Comparison of ENCODE assay signal across 9 cellular contexts in genomic region chr19:7830823-7831222, GRCh38. TPM values are rescaled to one million over a fixed set of nuclear protein-coding genes. Genes with fewer than 3 reads are reported as not detected.
DNase-seq lines count a peak whose midpoint lies in the region; FAIRE-seq and TF ChIP-seq lines count a peak whose summit lies in the region.
"Had no signal": no experiment of that assay in that cellular context is flagged by ENCODE, and none has a peak within 500 bp of the region (broad histone marks: within the 10 kb centered on the region; RNA-seq: fewer than 3 reads in every experiment).

No MANE protein-coding gene starts in this region.

- H3K36me3 ChIP-seq in CD4-positive, alpha-beta memory T cell (ENCODE audit: insufficient read depth, low read length) = no peaks in the 10 kb centered on the region
- H3K36me3 ChIP-seq in OCI-LY3 (replicated peaks; ENCODE audit: low read depth, low read length) = no peaks in the 10 kb centered on the region
- no peaks in the 10 kb centered on the region for H3K36me3 ChIP-seq in H1 (ENCODE audit: control insufficient read depth in 2 of 4, insufficient read depth in 4 of 4, low read length in 3 of 4)
- no peaks in the 10 kb centered on the region for H3K36me3 ChIP-seq in parathyroid adenoma (ENCODE audit: control insufficient read depth, insufficient read depth, low read length)

- no peaks in the 10 kb centered on the region for H3K36me3 Mint-ChIP-seq in CD4-positive, alpha-beta memory T cell

- intact Hi-C loops in CD4-positive, alpha-beta memory T cell (cut with micrococcal nuclease) = loop anchor here (1.0 to 2.0 kb wide), 2 partner anchors 32 to 72 kb away; partner anchors contain the start of gene MAP2K7

- no peak overlapping the region for H2BK120ac ChIP-seq in H1 (replicated peaks; ENCODE audit: low read depth, low read length)

- H4K8ac ChIP-seq in H1 (ENCODE audit: extremely low read depth, insufficient read depth, low read length) = peak overlapping the region; percentile 71

- no peak overlapping the region for H2BK5ac ChIP-seq in H1 (ENCODE audit: low read depth, low read length)

- WGBS in H1 (ENCODE audit: extremely low coverage in 1 of 2, insufficient coverage in 1 of 2, insufficient read length in 1 of 2, insufficient replicate concordance in 2 of 2, low coverage in 1 of 2, low lambda C conversion rate in 2 of 2, missing lambda C conversion rate in 1 of 2), 2 experiments = 59% methylated on average over 6 of the region's 7 CpGs; no CpG with 5 or more reads in 1 of the 2 experiments

- H3K4me1 Mint-ChIP-seq in CD4-positive, alpha-beta memory T cell = peaks cover 11 to 28% (median 18%) of the 10 kb centered on the region in 4 donors

- POLR2A ChIA-PET in CD4-positive, alpha-beta memory T cell (lab: Charles Lee; ENCODE audit: partially characterized antibody) = interaction anchor here (0.6 to 1.6 kb wide), 3 partner anchors 14 to 173 kb away, joined by 3 to 4 read pairs (median 3); partner anchors contain the start of gene SNAPC2
- POLR2A ChIA-PET in H1 (lab: Charles Lee; ENCODE audit: partially characterized antibody) = interaction anchor here (0.7 to 1.7 kb wide), 3 partner anchors 27 to 188 kb away, joined by 3 to 4 read pairs (median 4); no protein-coding TSS in a partner anchor

- H3K27me3 ChIP-seq in CD4-positive, alpha-beta memory T cell (ENCODE audit: insufficient read depth, low read length) = no peaks in the 10 kb centered on the region
- H3K27me3 ChIP-seq in OCI-LY3 (ENCODE audit: low read depth, low read length) (peaks cover 10% of the 10 kb centered on the region; the same call in 1 of the 2 replicates), H1 (replicated peaks in 1 of 4; ENCODE audit: control insufficient read depth in 3 of 4, extremely low read depth in 1 of 4, insufficient read depth in 3 of 4, low read length in 3 of 4) (peaks cover 0 to 3% (median 2%) of the 10 kb centered on the region in 4 experiments; a peak in 1 of 7 replicates), parathyroid adenoma (ENCODE audit: control insufficient read depth, insufficient read depth, low read length) (no peaks in the 10 kb centered on the region)

- peak overlapping the region; percentile 57; the same call in 1 of the 2 replicates for H3K9ac ChIP-seq in OCI-LY3 (ENCODE audit: low read length)
- H3K9ac ChIP-seq in H1 (replicated peaks in 1 of 4; ENCODE audit: extremely low read depth in 1 of 4, low read depth in 3 of 4, low read length in 3 of 4) = no peak overlapping the region
- no peak overlapping the region for H3K9ac ChIP-seq in parathyroid adenoma

- H3K27ac ChIP-seq in CD4-positive, alpha-beta memory T cell (ENCODE audit: low read depth, low read length) = peak overlapping the region; percentile 36
- H3K27ac ChIP-seq in OCI-LY3 (ENCODE audit: low read length) (no peak overlapping the region), H1 (ENCODE audit: low read depth, low read length) (no peak overlapping the region), parathyroid adenoma (no peak overlapping the region)

- H3K56ac ChIP-seq in H1 (replicated peaks; ENCODE audit: insufficient read length, low read depth, low read length) = no peak overlapping the region

- H3K18ac ChIP-seq in H1 (ENCODE audit: extremely low read depth, low read length) = no peak overlapping the region

- no peak for TF ChIP-seq RAD21 in H1 (IDR thresholded peaks at IDR 0.05 in 1 of 2, conservative IDR thresholded peaks at IDR 0.05 in 1 of 2; ENCODE audit: low read depth in 2 of 2, low read length in 2 of 2)

- FAIRE-seq in H1 (lab: Jason Lieb, UNC) = no peak

- H3K14ac ChIP-seq in H1 (ENCODE audit: insufficient read length) = no peak overlapping the region

- H3K9me3 Mint-ChIP-seq in CD4-positive, alpha-beta memory T cell = no peaks in the 10 kb centered on the region

- H2AFZ ChIP-seq in OCI-LY3 (ENCODE audit: low read depth, low read length) (no peak overlapping the region), H1 (ENCODE audit: low read length) (no peak overlapping the region), parathyroid adenoma (no peak overlapping the region)

- CTCF ChIA-PET in CD4-positive, alpha-beta memory T cell (lab: Charles Lee; ENCODE audit: partially characterized antibody) = interaction anchor here (1.3 kb wide), 1 partner anchor 22 kb away, joined by 4 read pairs; no protein-coding TSS in a partner anchor
- CTCF ChIA-PET in H1 (lab: Charles Lee; ENCODE audit: partially characterized antibody) = interaction anchor here (0.8 to 3.6 kb wide), 15 partner anchors 19 to 233 kb away, joined by 3 to 19 read pairs (median 5); partner anchors contain the start of gene TRAPPC5

- H3K4me3 Mint-ChIP-seq in CD4-positive, alpha-beta memory T cell = peak overlapping the region; percentile 66 to 88 (median 80)

- no peak for DNase-seq in CD4-positive, alpha-beta memory T cell
- no peak for DNase-seq in H1 (ENCODE audit: low read depth in 1 of 2, low spot score in 2 of 2)
- no peak for DNase-seq in GM19240 (ENCODE audit: insufficient read length, low spot score)
- DNase-seq in stimulated activated CD4-positive, alpha-beta T cell treated with anti-CD3 and anti-CD28 coated beads, Interleukin-2, amount 100 ng/mL, for 24 hours = no peak
- DNase-seq in COR-L47 (lab: John Stamatoyannopoulos, UW) = no peak
- no peak for DNase-seq in stimulated activated naive CD4-positive, alpha-beta T cell treated with Interleukin-2 at 50 U/mL for 16 hours (lab: John Stamatoyannopoulos, UW)
- DNase-seq: activated CD4-positive, CD25-positive, alpha-beta regulatory T cell treated with anti-CD3 and anti-CD28 coated beads, Interleukin-2, amount 50 U/mL, for 72 hours had no signal

- no peak overlapping the region for H4K91ac ChIP-seq in H1 (replicated peaks; ENCODE audit: insufficient read length, low read length)

- no peaks in the 10 kb centered on the region for H3K79me1 ChIP-seq in H1 (ENCODE audit: low read depth, low read length)

- H4K20me1 ChIP-seq in OCI-LY3 (ENCODE audit: insufficient read depth, low read length) (no peaks in the 10 kb centered on the region), H1 (replicated peaks in 1 of 2; ENCODE audit: control insufficient read depth in 1 of 2, insufficient read depth in 2 of 2, low read length in 2 of 2) (peaks cover 0 to 1% of the 10 kb centered on the region in 2 experiments)

- peak overlapping the region in 1 of 2 donors; percentile 50 for H3K4me3 ChIP-seq in CD4-positive, alpha-beta memory T cell (ENCODE audit: low read length in 2 of 2)
- H3K4me3 ChIP-seq in OCI-LY3 (ENCODE audit: low read length) (peak overlapping the region; percentile 81), H1 (ENCODE audit: extremely low read depth in 1 of 4, insufficient read depth in 2 of 4, low read depth in 3 of 4, low read length in 4 of 4) (peak overlapping the region in 1 of 4 experiments; percentile 66; a peak in 2 of 8 replicates), parathyroid adenoma (ENCODE audit: low read depth, low read length) (peak overlapping the region; percentile 53)

- H3K79me2 ChIP-seq in OCI-LY3 (ENCODE audit: low read length) (no peaks in the 10 kb centered on the region), H1 (ENCODE audit: control insufficient read depth in 1 of 2, insufficient read depth in 2 of 2, low read length in 2 of 2) (no peaks in the 10 kb centered on the region), parathyroid adenoma (peaks cover 39% of the 10 kb centered on the region)

- no peak overlapping the region for H4K5ac ChIP-seq in H1 (ENCODE audit: insufficient read length, low read depth, low read length)

- no peak overlapping the region for H3K23ac ChIP-seq in H1 (ENCODE audit: insufficient read length)

- peak overlapping the region; percentile 60 for H3K4me2 ChIP-seq in OCI-LY3 (ENCODE audit: low read length)
- peak overlapping the region in 1 of 2 experiments; percentile 58; a peak in 2 of 4 replicates for H3K4me2 ChIP-seq in H1 (ENCODE audit: insufficient read depth in 1 of 2, low read depth in 2 of 2, low read length in 2 of 2)
- peak overlapping the region; percentile 71 for H3K4me2 ChIP-seq in parathyroid adenoma (ENCODE audit: low read length)

- H2BK12ac ChIP-seq in H1 (ENCODE audit: low read depth, low read length) = no peak overlapping the region

- H3K4ac ChIP-seq in H1 (replicated peaks; ENCODE audit: insufficient read length, low read depth, low read length) = no peak overlapping the region

- H3K23me2 ChIP-seq in H1 (ENCODE audit: low read depth, low read length) = no peaks in the 10 kb centered on the region; the same call in 1 of the 2 replicates

- no peak for TF ChIP-seq EP300 in H1 (IDR thresholded peaks at IDR 0.05; ENCODE audit: borderline replicate concordance in 1 of 2, low read depth in 2 of 2, low read length in 2 of 2)

- H2AK5ac ChIP-seq in H1 (ENCODE audit: low read depth, low read length) = no peak overlapping the region

- TF ChIP-seq CTCF in OCI-LY3 (IDR thresholded peaks at IDR 0.05; ENCODE audit: low read depth, low read length) = no peak
- TF ChIP-seq CTCF in H1 (IDR thresholded peaks at IDR 0.05; ENCODE audit: control extremely low read depth in 1 of 3, insufficient read depth in 1 of 3, low read depth in 1 of 3, low read length in 3 of 3) = no peak
- TF ChIP-seq CTCF in parathyroid adenoma (IDR thresholded peaks at IDR 0.05) = no peak

- H2BK15ac ChIP-seq in H1 (ENCODE audit: low read length) = 0 out of 2 replicates have a peak overlapping the region, but pooled peaks have one; percentile 46

- TF ChIP-seq POLR2A in H1 (IDR thresholded peaks at IDR 0.05; ENCODE audit: control extremely low read depth in 1 of 2, low read depth in 2 of 2, low read length in 2 of 2) = no peak

- peaks cover 22% of the 10 kb centered on the region for H3K4me1 ChIP-seq in CD4-positive, alpha-beta memory T cell (ENCODE audit: insufficient read depth, low read length)
- H3K4me1 ChIP-seq in OCI-LY3 (ENCODE audit: low read length) (peaks cover 8% of the 10 kb centered on the region), H1 (replicated peaks in 1 of 4; ENCODE audit: control insufficient read depth in 3 of 4, insufficient read depth in 4 of 4, low read length in 3 of 4) (peaks cover 0 to 8% (median 6%) of the 10 kb centered on the region in 4 experiments; a peak in 5 of 7 replicates), parathyroid adenoma (peaks cover 12% of the 10 kb centered on the region)

- H2BK20ac ChIP-seq in H1 (ENCODE audit: low read length) = no peak overlapping the region

- no peaks in the 10 kb centered on the region for H3K27me3 Mint-ChIP-seq in CD4-positive, alpha-beta memory T cell

- no peaks in the 10 kb centered on the region for H3K9me3 ChIP-seq in CD4-positive, alpha-beta memory T cell (ENCODE audit: control insufficient read depth in 1 of 2, low read length in 2 of 2)
- no peaks in the 10 kb centered on the region for H3K9me3 ChIP-seq in OCI-LY3 (ENCODE audit: insufficient read depth, low read length)
- no peaks in the 10 kb centered on the region for H3K9me3 ChIP-seq in H1 (ENCODE audit: insufficient read depth in 2 of 2, low read depth in 1 of 2, low read length in 1 of 2)
- no peaks in the 10 kb centered on the region for H3K9me3 ChIP-seq in parathyroid adenoma (ENCODE audit: control insufficient read depth, low read length)

- peak overlapping the region in 4 of 7 donors; percentile 3 to 77 (median 70) for H3K27ac Mint-ChIP-seq in CD4-positive, alpha-beta memory T cell

RNA-seq across cellular contexts. Expression of gene EVI5L, which starts 0.8 kb away (rescaled TPM):
- total RNA-seq in CD4-positive, alpha-beta memory T cell = 10 to 100 TPM; 11.9 to 14.1 TPM
- polyA plus RNA-seq in CD4-positive, alpha-beta memory T cell = 1 to 10 TPM; 1.1 to 2.8 TPM
- total RNA-seq in H1 (2021; fragmentation: NEBNext Ultra II Directional; extraction: Animal tissue kit (Norgen Biotek cat#: 25700)) = 10.4 and 11.0 TPM in 2 replicates
- 7.2 and 13.1 TPM in 2 replicates for polyA plus RNA-seq in H1 (2011; rRNA removed)
- polyA plus RNA-seq in H1 (2011; cell fraction: cytosol; rRNA removed) = 8.2 TPM
- polyA plus RNA-seq in H1 (2011; cell fraction: nucleus; rRNA removed) = 15.2 TPM
- 6.8 to 10.5 TPM (median 9.9 TPM) in 4 replicates for polyA plus RNA-seq in H1 (2012, experiment 1 of 2)
- polyA plus RNA-seq in H1 (2012, experiment 2 of 2) = 10.7 TPM
- polyA plus RNA-seq in H1 (2013, experiment 1 of 2) = 7.7 TPM
- 7.8 TPM for polyA plus RNA-seq in H1 (2013, experiment 2 of 2)
- polyA minus RNA-seq in H1 (2011; rRNA and poly(A)+ RNA removed) = 7.2 and 14.2 TPM in 2 replicates
- 4.0 TPM for polyA minus RNA-seq in H1 (2011; cell fraction: cytosol; rRNA and poly(A)+ RNA removed)
- polyA minus RNA-seq in H1 (2011; cell fraction: nucleus; rRNA and poly(A)+ RNA removed) = 7.9 TPM

RNA-seq across cellular contexts. Expression of gene PRR36, which starts 43.4 kb away (rescaled TPM):
- total RNA-seq in CD4-positive, alpha-beta memory T cell = under 1 TPM; 0.29 to 0.36 TPM
- under 1 TPM in 1 of 2 donors, not detected in 1; 0.06 TPM for polyA plus RNA-seq in CD4-positive, alpha-beta memory T cell
- total RNA-seq in H1 (2021; fragmentation: NEBNext Ultra II Directional; extraction: Animal tissue kit (Norgen Biotek cat#: 25700)) = 23.9 and 25.3 TPM in 2 replicates
- polyA plus RNA-seq in H1 (2011; rRNA removed) = 1.6 and 3.4 TPM in 2 replicates
- 0.85 TPM for polyA plus RNA-seq in H1 (2011; cell fraction: cytosol; rRNA removed)
- polyA plus RNA-seq in H1 (2011; cell fraction: nucleus; rRNA removed) = 6.1 TPM
- polyA plus RNA-seq in H1 (2012, experiment 1 of 2) = 20.7 to 32.8 TPM (median 29.9 TPM) in 4 replicates
- 22.3 TPM for polyA plus RNA-seq in H1 (2012, experiment 2 of 2)
- 21.3 TPM for polyA plus RNA-seq in H1 (2013, experiment 1 of 2)
- polyA plus RNA-seq in H1 (2013, experiment 2 of 2) = 20.1 TPM
- 1.2 and 1.9 TPM in 2 replicates for polyA minus RNA-seq in H1 (2011; rRNA and poly(A)+ RNA removed)
- 17.2 TPM for polyA minus RNA-seq in H1 (2011; cell fraction: cytosol; rRNA and poly(A)+ RNA removed)
- 5.0 TPM for polyA minus RNA-seq in H1 (2011; cell fraction: nucleus; rRNA and poly(A)+ RNA removed)

RNA-seq across cellular contexts. Expression of gene LRRC8E, which starts 57.5 kb away (rescaled TPM):
- total RNA-seq in CD4-positive, alpha-beta memory T cell = not detected
- polyA plus RNA-seq in CD4-positive, alpha-beta memory T cell = not detected
- total RNA-seq in H1 (2021; fragmentation: NEBNext Ultra II Directional; extraction: Animal tissue kit (Norgen Biotek cat#: 25700)) = 2.9 and 3.4 TPM in 2 replicates
- polyA plus RNA-seq in H1 (2011; rRNA removed) = 2.7 and 2.8 TPM in 2 replicates
- polyA plus RNA-seq in H1 (2011; cell fraction: cytosol; rRNA removed) = 2.2 TPM
- polyA plus RNA-seq in H1 (2011; cell fraction: nucleus; rRNA removed) = 3.0 TPM
- 2.2 to 3.0 TPM (median 2.6 TPM) in 4 replicates for polyA plus RNA-seq in H1 (2012, experiment 1 of 2)
- 2.1 TPM for polyA plus RNA-seq in H1 (2012, experiment 2 of 2)
- 5.0 TPM for polyA plus RNA-seq in H1 (2013, experiment 1 of 2)
- 4.7 TPM for polyA plus RNA-seq in H1 (2013, experiment 2 of 2)
- 4.8 and 4.9 TPM in 2 replicates for polyA minus RNA-seq in H1 (2011; rRNA and poly(A)+ RNA removed)
- 1.6 TPM for polyA minus RNA-seq in H1 (2011; cell fraction: cytosol; rRNA and poly(A)+ RNA removed)
- polyA minus RNA-seq in H1 (2011; cell fraction: nucleus; rRNA and poly(A)+ RNA removed) = 3.2 TPM

Comparison
In these comparisons a context has a peak if more than half of its experiments do, and no peak if none do; other contexts are left out.
1. RNA of gene PRR36, which starts 43.4 kb away (total RNA-seq): 23.9 to 25.3 TPM in H1; 0.29 to 0.36 TPM in CD4-positive, alpha-beta memory T cell; every median in the first group is over 10 times any median in the second.